ENCODE assay signal across 10 cellular contexts in genomic region chr9:3244963-3245653, GRCh38.
A peak's percentile ranks its signal among the peaks of the same experiment; 100 is the strongest.
DNase-seq lines count a peak whose midpoint lies in the region; ATAC-seq and TF ChIP-seq lines count a peak whose summit lies in the region.
"Had no signal": no experiment of that assay in that cellular context is flagged by ENCODE, and none has a peak within 500 bp of the region (broad histone marks: within the 10 kb centered on the region; RNA-seq: fewer than 3 reads in every experiment).

No MANE protein-coding gene starts in this region.

- ATAC-seq in GM19455 (IDR thresholded peaks at IDR 0.05; ENCODE audit: unreplicated experiment) (peak; percentile 58), HG03103 (IDR thresholded peaks at IDR 0.05; ENCODE audit: low read depth, unreplicated experiment) (peak; percentile 64), left lung (no peak)

- H3K4me1 ChIP-seq in left lung (peaks cover 0 to 11% of the 10 kb centered on the region in 2 donors), ascending aorta (no peaks in the 10 kb centered on the region)

- H3K4me3 ChIP-seq in left lung = no peak overlapping the region
- H3K4me3 ChIP-seq in ascending aorta = no peak overlapping the region

- H3K27me3 ChIP-seq in left lung (no peaks in the 10 kb centered on the region), ascending aorta (no peaks in the 10 kb centered on the region)

- H3K9me3 ChIP-seq in left lung = no peaks in the 10 kb centered on the region
- no peaks in the 10 kb centered on the region for H3K9me3 ChIP-seq in ascending aorta

- peaks cover 0 to 7% of the 10 kb centered on the region in 2 donors for H3K36me3 ChIP-seq in left lung
- peaks cover 3 to 8% of the 10 kb centered on the region in 2 donors for H3K36me3 ChIP-seq in ascending aorta

- H3K27ac ChIP-seq in left lung = no peak overlapping the region
- no peak overlapping the region for H3K27ac ChIP-seq in ascending aorta
- H3K27ac ChIP-seq: RWPE1 had no signal

- DNase-seq in GM10266 (ENCODE audit: extremely low spot score) = peak; percentile 22
- DNase-seq in SKM-1 treated with dmso at 0.1 percent for 144 hours (lab: John Stamatoyannopoulos, UW; ENCODE audit: unreplicated experiment) = peak; percentile 93
- DNase-seq in left lung = no peak
- no peak for DNase-seq in NCI-H446 treated with DMSO at 0.1 percent for 48 hours (lab: John Stamatoyannopoulos, UW)
- DNase-seq in HPDE6-E6E7 (ENCODE audit: extremely low spot score) = no peak
- DNase-seq in ascending aorta (ENCODE audit: low spot score in 2 of 2) = no peak
- DNase-seq: activated CD8-positive, alpha-beta memory T cell treated with anti-CD3 and anti-CD28 coated beads, Interleukin-2, amount 50 U/mL, for 4 hours had no signal

- TF ChIP-seq CTCF in GM10266 (IDR thresholded peaks at IDR 0.05; ENCODE audit: control insufficient read depth, insufficient read depth, low read depth, missing control alignments) = no peak
- no peak for TF ChIP-seq CTCF in left lung (IDR thresholded peaks at IDR 0.05)
- TF ChIP-seq CTCF in ascending aorta (IDR thresholded peaks at IDR 0.05) = no peak

- intact Hi-C loops in left lung (cut with DNase I) = loop anchor here in 1 of 2 donors (10.0 kb wide), 1 partner anchor 200 kb away; no protein-coding TSS in a partner anchor
- intact Hi-C loops in ascending aorta (cut with DNase I) = no loop called here

Comparison
In these comparisons a context has a peak if more than half of its experiments do, and no peak if none do; other contexts are left out.
1. DNase-seq: peak in GM10266 (single experiment) and SKM-1 treated with dmso at 0.1 percent for 144 hours (single experiment); none in left lung (0 of 2), NCI-H446 treated with DMSO at 0.1 percent for 48 hours (single experiment), HPDE6-E6E7 (single experiment) and ascending aorta (0 of 2).